17 cellular contexts compared by ENCODE assay signal in the genomic region with DNA sequence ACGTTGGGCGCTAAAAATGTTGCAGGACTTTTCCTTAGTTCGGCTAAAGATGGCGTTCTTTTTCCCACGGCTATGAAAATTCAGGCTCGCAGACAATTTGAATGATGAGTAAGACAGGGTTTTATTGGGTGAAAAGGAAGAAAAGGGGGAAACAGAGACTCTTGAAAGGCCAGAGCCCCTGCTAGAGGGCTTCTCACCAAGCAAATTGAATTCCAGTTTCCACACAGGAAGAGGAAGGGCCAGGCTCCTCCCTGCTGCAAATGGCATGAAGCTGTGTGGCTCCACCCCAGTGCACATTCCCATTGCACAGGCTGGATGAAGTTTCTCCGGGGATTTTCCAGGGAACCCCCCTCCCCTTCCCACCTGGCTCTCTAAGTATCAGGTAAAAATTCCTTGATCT.
DNase-seq lines count a peak whose midpoint lies in the region; ATAC-seq and FAIRE-seq lines count a peak whose summit lies in the region.
"Had no signal": no experiment of that assay in that cellular context is flagged by ENCODE, and none has a peak within 500 bp of the region (broad histone marks: within the 10 kb centered on the region; RNA-seq: fewer than 3 reads in every experiment).

No MANE protein-coding gene starts in this region.

- no peaks in the 10 kb centered on the region for H3K27me3 ChIP-seq in aorta (ENCODE audit: control insufficient read depth in 1 of 2, insufficient read depth in 2 of 2, low read length in 1 of 2)

- H3K36me3 ChIP-seq in aorta (ENCODE audit: control insufficient read depth in 1 of 2, insufficient read depth in 2 of 2, low read length in 1 of 2), result no peaks in the 10 kb centered on the region

- 85 to 97% methylated on average over 7 of the region's 7 CpGs for WGBS in aorta, 2 donors

- intact Hi-C loops in aorta (cut with DNase I), result no loop called here

- peak; percentile 49 to 51 for DNase-seq in SHP77 (lab: John Stamatoyannopoulos, UW)
- DNase-seq in SHP77 treated with DMSO at 0.1 percent for 48 hours (lab: John Stamatoyannopoulos, UW), result no peak
- DNase-seq in NCI-H146 (lab: John Stamatoyannopoulos, UW), result peak; percentile 56
- DNase-seq in SK-MEL-5 (ENCODE audit: low read depth, low spot score), result peak; percentile 71
- DNase-seq in aorta, result no peak
- DNase-seq in HTR-8/SVneo (ENCODE audit: insufficient read length, low spot score), result no peak
- DNase-seq: CD4-positive, alpha-beta T cell; NCI-H1048; NCI-H187; NCI-H526; SW 1271 had no signal

- H3K4me3 ChIP-seq in aorta (ENCODE audit: low read length in 2 of 2), result no peak overlapping the region
- H3K4me3 ChIP-seq: A549 had no signal

- in situ Hi-C loops in SK-MEL-5 (cut with HindIII; ENCODE audit: low pct_unique_long_range_greater_than_20kb, low sequenced_read_pairs), result no loop called here

- H3K27ac ChIP-seq in aorta (ENCODE audit: low read depth in 1 of 2, low read length in 2 of 2), result no peak overlapping the region
- H3K27ac ChIP-seq: A549 had no signal

- H3K9me3 ChIP-seq in aorta (ENCODE audit: control insufficient read depth, low read length), result no peaks in the 10 kb centered on the region
- H3K9me3 ChIP-seq: A549 had no signal

- no peaks in the 10 kb centered on the region for H3K4me1 ChIP-seq in aorta (ENCODE audit: control insufficient read depth in 1 of 2, insufficient read depth in 2 of 2, low read length in 2 of 2)
- H3K4me1 ChIP-seq: A549 had no signal

- ATAC-seq in HG02885 (IDR thresholded peaks at IDR 0.05; ENCODE audit: poor library complexity, unreplicated experiment), result no peak
- no peak for ATAC-seq in aorta (ENCODE audit: low FRiP score)
- no peak for ATAC-seq in GM21423 (IDR thresholded peaks at IDR 0.05; ENCODE audit: unreplicated experiment)
- ATAC-seq: A549, Right ventricle myocardium inferior had no signal

- FAIRE-seq in HTR-8/SVneo (lab: Jason Lieb, UNC), result no peak
- FAIRE-seq: D721Med, H1 had no signal

Comparison
In these comparisons a context has a peak if more than half of its experiments do, and no peak if none do; other contexts are left out.
1. DNase-seq: peak in SHP77 (2 of 2), NCI-H146 (single experiment) and SK-MEL-5 (single experiment); none in SHP77 treated with DMSO at 0.1 percent for 48 hours (single experiment), aorta (0 of 2) and HTR-8/SVneo (single experiment).